In genomic region chr5:79742549-79743136, GRCh38 we compare ENCODE assay signal across 1 cellular context.
TF ChIP-seq lines count a peak whose summit lies in the region.

No MANE protein-coding gene starts in this region.

TF ChIP-seq in HepG2, 621 proteins besides CTCF, POLR2A, EP300 and RAD21 (continued from another document):
- TF ChIP-seq PATZ1 (CRISPR knock-in tag; IDR thresholded peaks at IDR 0.05) (no peak; the same call in 1 of the 2 replicates), ZUFSP (CRISPR knock-in tag; IDR thresholded peaks at IDR 0.05; ENCODE audit: borderline replicate concordance) (no peak)
TF ChIP-seq in HepG2: peak in this region for 50.
